Comparison of ENCODE assay signal across 23 cellular contexts in the genomic region with DNA sequence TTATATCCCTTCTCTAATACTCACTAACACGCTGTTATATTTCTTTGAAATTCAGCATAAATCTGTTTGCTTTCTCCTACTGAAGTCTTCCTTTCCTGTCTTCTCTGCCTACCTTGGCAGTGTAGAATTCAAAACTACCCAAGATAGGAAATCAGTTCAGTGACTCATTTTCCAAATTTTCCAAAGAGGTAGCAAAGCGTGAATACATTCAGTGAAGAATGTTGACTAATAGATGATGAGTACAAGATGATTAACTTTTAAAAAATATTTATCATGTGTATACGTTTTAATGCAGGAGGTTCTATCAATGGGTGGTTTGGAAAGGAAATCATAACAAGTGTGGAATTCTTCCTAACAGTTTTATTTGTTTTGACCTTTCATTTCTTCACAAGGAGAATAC.
DNase-seq lines count a peak whose midpoint lies in the region; TF ChIP-seq lines count a peak whose summit lies in the region.
"Had no signal": no experiment of that assay in that cellular context is flagged by ENCODE, and none has a peak within 500 bp of the region (broad histone marks: within the 10 kb centered on the region; RNA-seq: fewer than 3 reads in every experiment).

No MANE protein-coding gene starts in this region.

- no peaks in the 10 kb centered on the region for H3K36me3 Mint-ChIP-seq in activated T-helper 1 cell treated with anti-CD3 and anti-CD28 coated beads, Interleukin-12 subunit alpha, Interleukin-12 subunit beta, Interleukin-2, Interleukin-4 antibody, amounts not matched to agents 30 ng/mL and 10 ng/mL and 1 ng/mL, durations not matched to agents 14 hours and 24 hours and 36 hours (ENCODE audit: low read depth)
- H3K36me3 Mint-ChIP-seq: activated naive CD8-positive, alpha-beta T cell; CD4-positive, CD25-positive, alpha-beta regulatory T cell; naive thymus-derived CD4-positive, alpha-beta T cell had no signal

- H3K27ac Mint-ChIP-seq in activated T-helper 1 cell treated with anti-CD3 and anti-CD28 coated beads, Interleukin-12 subunit alpha, Interleukin-12 subunit beta, Interleukin-2, Interleukin-4 antibody, amounts not matched to agents 30 ng/mL and 10 ng/mL and 1 ng/mL, durations not matched to agents 14 hours and 24 hours and 36 hours, result no peak overlapping the region
- H3K27ac Mint-ChIP-seq: activated CD8-positive, alpha-beta T cell treated with anti-CD3 and anti-CD28 coated beads for 36 hours; activated naive CD8-positive, alpha-beta T cell; CD4-positive, CD25-positive, alpha-beta regulatory T cell; endodermal cell; naive thymus-derived CD4-positive, alpha-beta T cell; T-helper 17 cell had no signal

- H3K4me3 ChIP-seq in GM23248, result no peak overlapping the region
- no peak overlapping the region for H3K4me3 ChIP-seq in epithelial cell of esophagus (ENCODE audit: low read length)
- no peak overlapping the region for H3K4me3 ChIP-seq in skeletal muscle satellite cell (ENCODE audit: low read length)
- H3K4me3 ChIP-seq: esophagus squamous epithelium, testis had no signal

- H3K4me1 ChIP-seq in GM23248 (ENCODE audit: insufficient read depth), result peaks cover 18% of the 10 kb centered on the region
- peaks cover 12% of the 10 kb centered on the region for H3K4me1 ChIP-seq in skeletal muscle satellite cell (ENCODE audit: control insufficient read depth, insufficient read depth, low read length)
- H3K4me1 ChIP-seq: esophagus squamous epithelium, testis had no signal

- no peaks in the 10 kb centered on the region for H3K4me1 Mint-ChIP-seq in activated T-helper 1 cell treated with anti-CD3 and anti-CD28 coated beads, Interleukin-12 subunit alpha, Interleukin-12 subunit beta, Interleukin-2, Interleukin-4 antibody, amounts not matched to agents 30 ng/mL and 10 ng/mL and 1 ng/mL, durations not matched to agents 14 hours and 24 hours and 36 hours (ENCODE audit: low read depth)
- H3K4me1 Mint-ChIP-seq: CD4-positive, CD25-positive, alpha-beta regulatory T cell; naive thymus-derived CD4-positive, alpha-beta T cell; T-helper 17 cell had no signal

- TF ChIP-seq CTCF in epithelial cell of esophagus (IDR thresholded peaks at IDR 0.05; ENCODE audit: insufficient read depth, low read depth, low read length, missing control alignments), result no peak

- no peaks in the 10 kb centered on the region for H3K79me2 ChIP-seq in GM23248 (ENCODE audit: insufficient read depth)

- in situ Hi-C loops in GM23248 (cut with MboI), result no loop called here

- H3K9me3 ChIP-seq in GM23248 (ENCODE audit: low read depth), result no peaks in the 10 kb centered on the region
- no peaks in the 10 kb centered on the region for H3K9me3 ChIP-seq in skeletal muscle satellite cell (replicated peaks; ENCODE audit: low read length)
- H3K9me3 ChIP-seq: esophagus squamous epithelium, testis had no signal

- H3K27me3 ChIP-seq in GM23248 (replicated peaks; ENCODE audit: insufficient read depth), result no peaks in the 10 kb centered on the region
- no peaks in the 10 kb centered on the region for H3K27me3 ChIP-seq in skeletal muscle satellite cell (ENCODE audit: control insufficient read depth, insufficient read depth, low read length)
- H3K27me3 ChIP-seq: esophagus squamous epithelium, testis had no signal

- H3K4me3 Mint-ChIP-seq in activated T-helper 1 cell treated with anti-CD3 and anti-CD28 coated beads, Interleukin-12 subunit alpha, Interleukin-12 subunit beta, Interleukin-2, Interleukin-4 antibody, amounts not matched to agents 30 ng/mL and 10 ng/mL and 1 ng/mL, durations not matched to agents 14 hours and 24 hours and 36 hours, result no peak overlapping the region
- H3K4me3 Mint-ChIP-seq: activated CD8-positive, alpha-beta T cell treated with anti-CD3 and anti-CD28 coated beads for 36 hours; activated naive CD8-positive, alpha-beta T cell; CD4-positive, CD25-positive, alpha-beta regulatory T cell; endodermal cell; naive thymus-derived CD4-positive, alpha-beta T cell; T-helper 17 cell had no signal

- no peaks in the 10 kb centered on the region for H4K20me1 ChIP-seq in GM23248 (ENCODE audit: insufficient read depth)

- no peaks in the 10 kb centered on the region for H3K9me3 Mint-ChIP-seq in activated T-helper 1 cell treated with anti-CD3 and anti-CD28 coated beads, Interleukin-12 subunit alpha, Interleukin-12 subunit beta, Interleukin-2, Interleukin-4 antibody, amounts not matched to agents 30 ng/mL and 10 ng/mL and 1 ng/mL, durations not matched to agents 14 hours and 24 hours and 36 hours
- H3K9me3 Mint-ChIP-seq: activated CD8-positive, alpha-beta T cell treated with anti-CD3 and anti-CD28 coated beads for 36 hours; endodermal cell had no signal

- intact Hi-C loops in posterior cingulate gyrus (cut with DNase I), result no loop called here
- intact Hi-C loops in activated T-helper 1 cell treated with anti-CD3 and anti-CD28 coated beads, Interleukin-12 subunit alpha, Interleukin-12 subunit beta, Interleukin-2, Interleukin-4 antibody, amounts not matched to agents 30 ng/mL and 10 ng/mL and 1 ng/mL, durations not matched to agents 14 hours and 24 hours and 36 hours (cut with micrococcal nuclease), result no loop called here

- peak; percentile 55 for DNase-seq in GM23248
- peak; percentile 56 for DNase-seq in NCI-H226
- peak; percentile 54 for DNase-seq in epithelial cell of esophagus (ENCODE audit: low read depth)
- no peak for DNase-seq in superior temporal gyrus (ENCODE audit: extremely low spot score)
- no peak for DNase-seq in posterior cingulate gyrus
- no peak for DNase-seq in activated T-helper 1 cell treated with anti-CD3 and anti-CD28 coated beads, Interleukin-12 subunit alpha, Interleukin-12 subunit beta, Interleukin-2, Interleukin-4 antibody, amounts not matched to agents 30 ng/mL and 10 ng/mL and 1 ng/mL, durations not matched to agents 14 hours and 24 hours and 36 hours (ENCODE audit: low spot score)
- DNase-seq: activated CD4-positive, alpha-beta T cell treated with anti-CD3 and anti-CD28 coated beads for 1 hour; activated CD8-positive, alpha-beta T cell treated with anti-CD3 and anti-CD28 coated beads for 36 hours; aorta; caudate nucleus; CD4-positive, CD25-positive, alpha-beta regulatory T cell; endodermal cell; esophagus squamous epithelium; midbrain; naive thymus-derived CD4-positive, alpha-beta T cell; NCI-H1048; NCI-H1694; NCI-H510A; stimulated activated naive CD4-positive, alpha-beta T cell treated with Interleukin-2 at 50 U/mL for 16 hours; T-helper 17 cell; testis had no signal

- no peak overlapping the region for H3K27ac ChIP-seq in GM23248
- H3K27ac ChIP-seq: testis had no signal

- H3F3A ChIP-seq in GM23248 (ENCODE audit: insufficient read depth), result 0 out of 2 replicates have a peak, but pooled peaks cover 5% of the 10 kb centered on the region

- 29 to 31% methylated on average over 3 of the region's 3 CpGs for WGBS in GM23248 (ENCODE audit: low coverage in 1 of 2, low lambda C conversion rate in 2 of 2, missing lambda C conversion rate in 2 of 2), 2 experiments

- H3K36me3 ChIP-seq in GM23248 (ENCODE audit: low read depth), result no peaks in the 10 kb centered on the region
- no peaks in the 10 kb centered on the region for H3K36me3 ChIP-seq in skeletal muscle satellite cell (ENCODE audit: insufficient read depth, low read length)
- H3K36me3 ChIP-seq: esophagus squamous epithelium had no signal

- H2AFZ ChIP-seq in GM23248, result no peak overlapping the region

- H3K4me2 ChIP-seq in GM23248 (ENCODE audit: unreplicated experiment), result peak overlapping the region; percentile 45
- H3K4me2 ChIP-seq in skeletal muscle satellite cell (ENCODE audit: low read length), result peak overlapping the region; percentile 1

- H3K9me2 ChIP-seq in GM23248 (ENCODE audit: insufficient read depth), result no peaks in the 10 kb centered on the region

- H3K27me3 Mint-ChIP-seq in activated T-helper 1 cell treated with anti-CD3 and anti-CD28 coated beads, Interleukin-12 subunit alpha, Interleukin-12 subunit beta, Interleukin-2, Interleukin-4 antibody, amounts not matched to agents 30 ng/mL and 10 ng/mL and 1 ng/mL, durations not matched to agents 14 hours and 24 hours and 36 hours (ENCODE audit: insufficient read depth), result no peaks in the 10 kb centered on the region
- H3K27me3 Mint-ChIP-seq: activated CD8-positive, alpha-beta T cell treated with anti-CD3 and anti-CD28 coated beads for 36 hours; activated naive CD8-positive, alpha-beta T cell; CD4-positive, CD25-positive, alpha-beta regulatory T cell; naive thymus-derived CD4-positive, alpha-beta T cell; T-helper 17 cell had no signal

- H3K9ac ChIP-seq in GM23248 (no peak overlapping the region), skeletal muscle satellite cell (ENCODE audit: low read depth, low read length) (no peak overlapping the region)

Comparison
In these comparisons a context has a peak if more than half of its experiments do, and no peak if none do; other contexts are left out.
1. DNase-seq: peak in GM23248 (single experiment), NCI-H226 (single experiment) and epithelial cell of esophagus (single experiment); none in superior temporal gyrus (single experiment), posterior cingulate gyrus (0 of 10) and activated T-helper 1 cell treated with anti-CD3 and anti-CD28 coated beads, Interleukin-12 subunit alpha, Interleukin-12 subunit beta, Interleukin-2, Interleukin-4 antibody, amounts not matched to agents 30 ng/mL and 10 ng/mL and 1 ng/mL, durations not matched to agents 14 hours and 24 hours and 36 hours (single experiment).